In genomic region chr7:55280031-55280454, GRCh38 we compare ENCODE assay signal across 8 cellular contexts.
DNase-seq lines count a peak whose midpoint lies in the region; TF ChIP-seq lines count a peak whose summit lies in the region.

No MANE protein-coding gene starts in this region.

- H3K4me3 Mint-ChIP-seq in activated naive CD4-positive, alpha-beta T cell treated with anti-CD3 and anti-CD28 coated beads, Interleukin-2, amount 10 ng/mL, durations not matched to agents 7 days and 5 days: no peak overlapping the region

- intact Hi-C loops in head of caudate nucleus (cut with DNase I) (loop anchor here (2.0 to 5.0 kb wide), 2 partner anchors 87 to 135 kb away; partner anchors contain the start of gene LANCL2), prostate gland (cut with DNase I) (loop anchor here (2.0 kb wide), 1 partner anchor 135 kb away; no protein-coding TSS in a partner anchor), posterior vena cava (cut with DNase I) (no loop called here)

- no peaks in the 10 kb centered on the region for H3K9me3 Mint-ChIP-seq in activated naive CD4-positive, alpha-beta T cell treated with anti-CD3 and anti-CD28 coated beads, Interleukin-2, amount 10 ng/mL, durations not matched to agents 7 days and 5 days

- DNase-seq in H7 (peak; percentile 83), M059J (ENCODE audit: low read depth) (peak; percentile 72), SJSA1 (ENCODE audit: low read depth in 1 of 2, low spot score in 2 of 2) (peak; percentile 52 to 63), head of caudate nucleus (peak in 40 of 42 donors; percentile 38 to 88 (median 68)), prostate gland (ENCODE audit: low spot score) (peak; percentile 55), posterior vena cava (ENCODE audit: low spot score) (no peak)
- DNase-seq in activated naive CD4-positive, alpha-beta T cell treated with anti-CD3 and anti-CD28 coated beads, Interleukin-2, amount 10 ng/mL, durations not matched to agents 7 days and 5 days: peak; percentile 73

- 4% methylated on average over 3 of the region's 3 CpGs for WGBS in prostate gland

- no peak for TF ChIP-seq POLR2A in prostate gland (IDR thresholded peaks at IDR 0.05)

- CTCF ChIA-PET in activated naive CD4-positive, alpha-beta T cell treated with anti-CD3 and anti-CD28 coated beads, Interleukin-2, amount 10 ng/mL, durations not matched to agents 7 days and 5 days (lab: Charles Lee): interaction anchor here (1.3 to 8.4 kb wide), 3 partner anchors 25 to 134 kb away, joined by 4 to 73 read pairs (median 9); no protein-coding TSS in a partner anchor

- H3K4me3 ChIP-seq in H7 (ENCODE audit: insufficient read depth, low read depth, low read length) (no peak overlapping the region), SJSA1 (no peak overlapping the region), prostate gland (no peak overlapping the region)

- H3K27ac ChIP-seq in SJSA1: no peak overlapping the region
- H3K27ac ChIP-seq in prostate gland: no peak overlapping the region

- H3K9me3 ChIP-seq in SJSA1 (replicated peaks): no peaks in the 10 kb centered on the region
- no peaks in the 10 kb centered on the region for H3K9me3 ChIP-seq in prostate gland

- no peaks in the 10 kb centered on the region for H3K36me3 Mint-ChIP-seq in activated naive CD4-positive, alpha-beta T cell treated with anti-CD3 and anti-CD28 coated beads, Interleukin-2, amount 10 ng/mL, durations not matched to agents 7 days and 5 days

- H3K4me1 Mint-ChIP-seq in activated naive CD4-positive, alpha-beta T cell treated with anti-CD3 and anti-CD28 coated beads, Interleukin-2, amount 10 ng/mL, durations not matched to agents 7 days and 5 days: no peaks in the 10 kb centered on the region

- H3K27me3 ChIP-seq in H7 (ENCODE audit: control insufficient read depth, insufficient read depth, low read length): no peaks in the 10 kb centered on the region
- H3K27me3 ChIP-seq in SJSA1 (replicated peaks): no peaks in the 10 kb centered on the region; the same call in none of the 2 replicates
- H3K27me3 ChIP-seq in prostate gland (replicated peaks; ENCODE audit: insufficient read depth): no peaks in the 10 kb centered on the region

- TF ChIP-seq CTCF in GM12872 (IDR thresholded peaks at IDR 0.05; ENCODE audit: insufficient read depth, low read depth, low read length): peak; percentile 57; the same call in 2 of the 3 replicates
- TF ChIP-seq CTCF in prostate gland (IDR thresholded peaks at IDR 0.05): peak in 3 of 4 experiments; percentile 60 to 71 (median 61)

- H3K36me3 ChIP-seq in H7 (replicated peaks; ENCODE audit: control insufficient read depth, insufficient read depth, low read length): no peaks in the 10 kb centered on the region
- no peaks in the 10 kb centered on the region for H3K36me3 ChIP-seq in SJSA1
- H3K36me3 ChIP-seq in prostate gland: no peaks in the 10 kb centered on the region

- H3K27ac Mint-ChIP-seq in activated naive CD4-positive, alpha-beta T cell treated with anti-CD3 and anti-CD28 coated beads, Interleukin-2, amount 10 ng/mL, durations not matched to agents 7 days and 5 days: no peak overlapping the region

- H3K4me1 ChIP-seq in SJSA1 (replicated peaks) (no peaks in the 10 kb centered on the region), prostate gland (replicated peaks) (no peaks in the 10 kb centered on the region)

- peaks cover 9% of the 10 kb centered on the region for H3K27me3 Mint-ChIP-seq in activated naive CD4-positive, alpha-beta T cell treated with anti-CD3 and anti-CD28 coated beads, Interleukin-2, amount 10 ng/mL, durations not matched to agents 7 days and 5 days

Comparison
In these comparisons a context has a peak if more than half of its experiments do, and no peak if none do; other contexts are left out.
1. intact Hi-C loops: an anchor here in head of caudate nucleus (2.0 to 5.0 kb wide) and prostate gland (2.0 kb wide); none called in posterior vena cava.